10 cellular contexts compared by ENCODE assay signal in the genomic region with DNA sequence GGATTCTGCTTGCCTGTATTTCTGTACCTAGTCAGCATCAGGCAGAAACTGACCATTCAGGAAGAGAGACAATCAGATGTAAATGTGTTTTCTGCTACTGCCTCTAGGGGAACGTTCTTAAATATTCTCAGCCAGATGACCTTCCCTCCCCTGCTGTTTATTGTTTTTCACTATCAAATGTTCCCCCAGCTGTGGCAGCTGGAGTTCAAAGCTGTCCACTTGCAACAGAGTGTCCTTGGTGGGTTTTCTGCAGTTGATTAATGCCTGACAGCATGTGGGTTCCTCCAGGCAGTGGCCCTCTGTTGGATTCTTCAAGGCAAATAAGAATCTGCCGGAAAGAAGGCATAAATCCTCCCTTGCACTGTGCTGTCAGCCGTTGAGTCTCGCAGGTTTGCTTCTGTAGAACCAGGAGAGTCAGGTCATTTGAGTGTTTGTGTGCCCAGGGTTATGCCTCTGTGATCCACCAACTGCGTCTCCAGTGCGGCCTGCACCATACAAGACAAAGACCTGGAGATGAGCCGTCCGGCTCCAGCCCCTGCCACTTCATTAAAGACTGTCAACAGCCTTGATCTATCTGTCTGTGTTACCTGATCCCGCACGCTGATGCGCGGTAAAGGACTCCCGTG.
DNase-seq lines count a peak whose midpoint lies in the region; ATAC-seq and TF ChIP-seq lines count a peak whose summit lies in the region.
"Had no signal": no experiment of that assay in that cellular context is flagged by ENCODE, and none has a peak within 500 bp of the region (broad histone marks: within the 10 kb centered on the region; RNA-seq: fewer than 3 reads in every experiment).

No MANE protein-coding gene starts in this region.

- TF ChIP-seq CTCF in GM12865 (IDR thresholded peaks at IDR 0.05; ENCODE audit: insufficient read depth, low read depth, low read length, missing control alignments) (no peak), MM.1S (IDR thresholded peaks at IDR 0.05; ENCODE audit: low read length) (peak; percentile 9; the same call in 1 of the 2 replicates), astrocyte of the spinal cord (IDR thresholded peaks at IDR 0.05; ENCODE audit: low read depth, low read length) (peak; percentile 23), neural crest cell (conservative IDR thresholded peaks at IDR 0.05) (peak; percentile 51)
- no peak for TF ChIP-seq CTCF in CD4-positive, alpha-beta T cell (IDR thresholded peaks at IDR 0.05)

- CTCF ChIA-PET in CD4-positive, alpha-beta T cell (lab: Charles Lee), result no interaction called here

- H3K9me2 ChIP-seq in MM.1S (replicated peaks; ENCODE audit: insufficient read depth, low read length), result no peaks in the 10 kb centered on the region

- intact Hi-C loops in CD4-positive, alpha-beta T cell (cut with DNase I, micrococcal nuclease), result no loop called here

- H3K9ac ChIP-seq in MM.1S (ENCODE audit: low read length), result no peak overlapping the region

- H3K4me3 ChIP-seq in GM12865 (ENCODE audit: low read depth, low read length) (no peak overlapping the region), MM.1S (ENCODE audit: low read length) (no peak overlapping the region), astrocyte of the spinal cord (ENCODE audit: low read depth, low read length) (no peak overlapping the region)
- H3K4me3 ChIP-seq: psoas muscle had no signal

- DNase-seq in GM12865 (ENCODE audit: low read depth) (peak; percentile 21), MM.1S (no peak), astrocyte of the spinal cord (ENCODE audit: low read depth, low spot score) (peak; percentile 51), neural crest cell (ENCODE audit: low read depth, low spot score) (no peak), ureter (ENCODE audit: low spot score) (no peak), NCI-H345 treated with DMSO at 0.1 percent for 48 hours (lab: John Stamatoyannopoulos, UW; ENCODE audit: unreplicated experiment) (no peak)
- DNase-seq in CD4-positive, alpha-beta T cell, result no peak
- DNase-seq: activated CD4-positive, alpha-beta T cell treated with anti-CD3 and anti-CD28 coated beads for 1 hour; activated naive CD4-positive, alpha-beta T cell treated with anti-CD3 and anti-CD28 coated beads, Interleukin-2, amount 50 U/mL, for 16 hours; psoas muscle had no signal

- H3K4me1 ChIP-seq in MM.1S (ENCODE audit: low read length), result no peaks in the 10 kb centered on the region
- H3K4me1 ChIP-seq: psoas muscle had no signal

- POLR2A ChIA-PET in CD4-positive, alpha-beta T cell (lab: Charles Lee), result no interaction called here

- no peaks in the 10 kb centered on the region for H3K27me3 ChIP-seq in MM.1S (replicated peaks; ENCODE audit: insufficient read depth, low read length)
- H3K27me3 ChIP-seq in CD4-positive, alpha-beta T cell (ENCODE audit: control insufficient read depth, insufficient read depth, low read length), result no peaks in the 10 kb centered on the region

- no peaks in the 10 kb centered on the region for H3K79me2 ChIP-seq in MM.1S (ENCODE audit: low read length)

- no peaks in the 10 kb centered on the region for H3K36me3 Mint-ChIP-seq in neural crest cell (ENCODE audit: low read depth)
- H3K36me3 Mint-ChIP-seq in CD4-positive, alpha-beta T cell (ENCODE audit: low read depth), result no peaks in the 10 kb centered on the region

- no peaks in the 10 kb centered on the region for H3F3A ChIP-seq in MM.1S (ENCODE audit: insufficient read depth, low read length)

- H3K27me3 Mint-ChIP-seq in neural crest cell (ENCODE audit: low read depth), result no peaks in the 10 kb centered on the region
- H3K27me3 Mint-ChIP-seq in CD4-positive, alpha-beta T cell, result peaks cover 5% of the 10 kb centered on the region

- H2AFZ ChIP-seq in MM.1S (ENCODE audit: low read length), result no peak overlapping the region

- no peak overlapping the region for H3K27ac ChIP-seq in MM.1S (ENCODE audit: low read length)
- H3K27ac ChIP-seq in CD4-positive, alpha-beta T cell (ENCODE audit: low read depth, low read length), result no peak overlapping the region
- H3K27ac ChIP-seq: psoas muscle had no signal

- in situ Hi-C loops in astrocyte of the spinal cord (cut with HindIII; ENCODE audit: low sequenced_read_pairs), result no loop called here

- no peak overlapping the region for H3K4me3 Mint-ChIP-seq in neural crest cell
- H3K4me3 Mint-ChIP-seq in CD4-positive, alpha-beta T cell, result no peak overlapping the region

- H4K20me1 ChIP-seq in MM.1S (ENCODE audit: insufficient read depth, low read length), result no peaks in the 10 kb centered on the region

- H3K36me3 ChIP-seq in MM.1S (replicated peaks; ENCODE audit: insufficient read depth, low read length), result no peaks in the 10 kb centered on the region

- H3K9me3 ChIP-seq in MM.1S (replicated peaks; ENCODE audit: insufficient read depth, low read length), result no peaks in the 10 kb centered on the region
- no peaks in the 10 kb centered on the region for H3K9me3 ChIP-seq in CD4-positive, alpha-beta T cell (ENCODE audit: control insufficient read depth, low read length)
- H3K9me3 ChIP-seq: psoas muscle had no signal

- ATAC-seq in CD4-positive, alpha-beta T cell (ENCODE audit: poor library complexity), result no peak

- no peaks in the 10 kb centered on the region for H3K9me3 Mint-ChIP-seq in neural crest cell
- H3K9me3 Mint-ChIP-seq in CD4-positive, alpha-beta T cell, result no peaks in the 10 kb centered on the region

- no peak overlapping the region for H3K27ac Mint-ChIP-seq in neural crest cell (ENCODE audit: unreplicated experiment)
- H3K27ac Mint-ChIP-seq in CD4-positive, alpha-beta T cell, result no peak overlapping the region

- no peak overlapping the region for H3K4me2 ChIP-seq in MM.1S (ENCODE audit: low read depth, low read length)

- H3K4me1 Mint-ChIP-seq in neural crest cell, result peaks cover 7% of the 10 kb centered on the region
- H3K4me1 Mint-ChIP-seq in CD4-positive, alpha-beta T cell (ENCODE audit: low read depth), result no peaks in the 10 kb centered on the region

Comparison
In these comparisons a context has a peak if more than half of its experiments do, and no peak if none do; other contexts are left out.
1. DNase-seq: peak in GM12865 (single experiment) and astrocyte of the spinal cord (single experiment); none in MM.1S (single experiment), neural crest cell (single experiment), ureter (single experiment), NCI-H345 treated with DMSO at 0.1 percent for 48 hours (single experiment) and CD4-positive, alpha-beta T cell (0 of 10).
2. CTCF ChIP-seq: peak in MM.1S (single experiment), astrocyte of the spinal cord (single experiment) and neural crest cell (single experiment); none in GM12865 (single experiment) and CD4-positive, alpha-beta T cell (single experiment).